In genomic region chr1:154323493-154323892, GRCh38 we compare ENCODE assay signal across 30 cellular contexts. TPM values are rescaled to one million over a fixed set of nuclear protein-coding genes. Genes with fewer than 3 reads are reported as not detected.
"Had no signal": no experiment of that assay in that cellular context is flagged by ENCODE, and none has a peak within 500 bp of the region (broad histone marks: within the 10 kb centered on the region; RNA-seq: fewer than 3 reads in every experiment).

No MANE protein-coding gene starts in this region.

- H3K4me3 ChIP-seq: colonic mucosa, gastroesophageal sphincter, lower lobe of right lung, psoas muscle, skin epidermis, testis, tibial artery had no signal

- DNase-seq: colonic mucosa; effector CD8-positive, alpha-beta T cell; endodermal cell; foreskin keratinocyte; hypothalamus; left ventricle myocardium superior; lower lobe of right lung; naive thymus-derived CD8-positive, alpha-beta T cell; nucleus accumbens; psoas muscle; spleen; stimulated activated CD4-positive, alpha-beta T cell treated with anti-CD3 and anti-CD28 coated beads, Interleukin-4, amount 100 ng/mL, for 4 hours; stimulated activated naive CD8-positive, alpha-beta T cell treated with anti-CD3 and anti-CD28 coated beads, Interleukin-15, Interleukin-2, amounts not matched to agents 100 U/mL and 50 U/mL, for 24 hours; testis; tibial artery had no signal

- H3K4me3 Mint-ChIP-seq: dendritic cell treated with granulocyte-macrophage colony-stimulating factor and Interleukin-4, amounts not matched to agents 40 ng/mL and 50 ng/mL, for 4 days; endodermal cell; stimulated activated memory B cell treated with anti-CD40 and anti-IgM and Interleukin-4, amounts not matched to agents 10 μg/mL and 1 μg/mL and 100 μg/mL, for 72 hours; type B pancreatic cell had no signal

- H3K27me3 ChIP-seq: esophagus muscularis mucosa, foreskin keratinocyte, gastroesophageal sphincter, testis had no signal

- H3K27ac ChIP-seq: colonic mucosa, foreskin keratinocyte, lower lobe of right lung, psoas muscle had no signal

- H3K27ac Mint-ChIP-seq: dendritic cell treated with granulocyte-macrophage colony-stimulating factor and Interleukin-4, amounts not matched to agents 40 ng/mL and 50 ng/mL, for 4 days; endodermal cell; type B pancreatic cell had no signal

- ATAC-seq: foreskin keratinocyte; gastroesophageal sphincter; left ventricle myocardium superior; lower lobe of right lung; naive thymus-derived CD8-positive, alpha-beta T cell; psoas muscle; right cardiac atrium; stimulated activated memory B cell treated with anti-CD40 and anti-IgM and Interleukin-4, amounts not matched to agents 10 μg/mL and 1 μg/mL and 100 μg/mL, for 72 hours; stimulated activated naive CD8-positive, alpha-beta T cell treated with anti-CD3 and anti-CD28 coated beads, Interleukin-15, Interleukin-2, amounts not matched to agents 100 U/mL and 50 U/mL, for 24 hours had no signal

- H3K9me3 ChIP-seq: colonic mucosa, esophagus muscularis mucosa, gastroesophageal sphincter, lower lobe of right lung, psoas muscle, spleen, testis, tibial artery had no signal

- H3K36me3 ChIP-seq: colonic mucosa, esophagus muscularis mucosa, gastroesophageal sphincter, lower lobe of right lung, spleen, tibial artery had no signal

- H3K9me3 Mint-ChIP-seq: dendritic cell treated with granulocyte-macrophage colony-stimulating factor and Interleukin-4, amounts not matched to agents 40 ng/mL and 50 ng/mL, for 4 days; endodermal cell; naive thymus-derived CD8-positive, alpha-beta T cell; stimulated activated memory B cell treated with anti-CD40 and anti-IgM and Interleukin-4, amounts not matched to agents 10 μg/mL and 1 μg/mL and 100 μg/mL, for 72 hours; type B pancreatic cell had no signal

- H3K36me3 Mint-ChIP-seq: naive thymus-derived CD8-positive, alpha-beta T cell; stimulated activated memory B cell treated with anti-CD40 and anti-IgM and Interleukin-4, amounts not matched to agents 10 μg/mL and 1 μg/mL and 100 μg/mL, for 72 hours; type B pancreatic cell had no signal

RNA-seq across cellular contexts. Expression of gene AQP10, which starts 2.6 kb away (rescaled TPM):
- total RNA-seq: endodermal cell; endothelial cell of umbilical vein; epithelial cell of proximal tubule; esophagus muscularis mucosa; fibroblast of lung; mesenteric fat pad; myocyte; naive thymus-derived CD8-positive, alpha-beta T cell; osteocyte; psoas muscle; renal cortical epithelial cell; urinary bladder had no signal
